28 cellular contexts compared by ENCODE assay signal in the genomic region with DNA sequence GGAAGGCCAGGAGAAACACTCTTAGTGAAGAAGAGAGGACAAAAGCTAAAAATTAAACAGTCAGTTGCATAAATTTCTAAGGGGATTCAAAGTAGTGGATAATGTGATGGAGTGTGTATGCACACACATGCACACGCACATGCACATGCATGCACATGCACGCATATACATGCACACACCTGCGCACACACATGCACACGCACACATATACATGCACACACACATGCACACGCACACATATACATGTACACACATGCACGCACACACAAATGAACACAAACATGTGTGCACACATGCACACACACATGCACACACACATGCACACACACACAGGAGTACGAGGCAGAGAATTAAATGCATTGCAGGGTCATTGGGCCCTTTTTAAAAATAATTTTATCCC.
"Had no signal": no experiment of that assay in that cellular context is flagged by ENCODE, and none has a peak within 500 bp of the region (broad histone marks: within the 10 kb centered on the region; RNA-seq: fewer than 3 reads in every experiment).

No MANE protein-coding gene starts in this region.

- ATAC-seq: activated CD4-positive, CD25-positive, alpha-beta regulatory T cell treated with anti-CD3 and anti-CD28 coated beads, Interleukin-2, amount 50 U/mL, for 24 hours; activated CD8-positive, alpha-beta T cell treated with anti-CD3 and anti-CD28 coated beads for 36 hours; activated T-cell treated with anti-CD3 and anti-CD28 coated beads, Interleukin-2, amount 50 U/mL, for 4 hours; activated T-helper 17 cell treated with anti-CD3 and anti-CD28 coated beads, Interleukin-2, amount 50 U/mL, for 72 hours; esophagus mucosa had no signal

- FAIRE-seq: astrocyte, bronchial epithelial cell, frontal cortex had no signal

- DNase-seq: activated B cell treated with CpG ODN at 0.5 μM for 24 hours; activated CD4-positive, alpha-beta T cell treated with anti-CD3 and anti-CD28 coated beads for 48 hours; activated CD4-positive, alpha-beta T cell treated with anti-CD3 and anti-CD28 coated beads, Interleukin-2, amount 50 U/mL, for 1 hour; activated CD4-positive, alpha-beta T cell treated with anti-CD3 and anti-CD28 coated beads, Interleukin-2, amount 50 U/mL, for 48 hours; activated CD8-positive, alpha-beta memory T cell treated with anti-CD3 and anti-CD28 coated beads for 24 hours; activated CD8-positive, alpha-beta T cell treated with anti-CD3 and anti-CD28 coated beads for 36 hours; activated effector memory CD4-positive, alpha-beta T cell treated with Interleukin-2 at 50 U/mL for 16 hours; activated gamma-delta T cell treated with Interleukin-2 at 50 U/mL for 16 hours; activated naive CD4-positive, alpha-beta T cell treated with anti-CD3 and anti-CD28 coated beads, Interleukin-2, amount 50 U/mL, for 16 hours; activated naive CD4-positive, alpha-beta T cell treated with Interleukin-2 at 50 U/mL for 16 hours; activated T-cell treated with anti-CD3 and anti-CD28 coated beads, Interleukin-2, amount 50 U/mL, for 4 hours; amniotic stem cell; anterior cingulate cortex; brain microvascular endothelial cell; dorsolateral prefrontal cortex; effector memory CD4-positive, alpha-beta T cell; endodermal cell; foreskin fibroblast; head of caudate nucleus; T1000; WERI-Rb-1 had no signal

- H3K36me3 ChIP-seq: brain microvascular endothelial cell, WERI-Rb-1 had no signal

- H3K27ac ChIP-seq: brain microvascular endothelial cell, coronary artery, dorsolateral prefrontal cortex, WERI-Rb-1 had no signal

- H3K27me3 ChIP-seq: brain microvascular endothelial cell, dorsolateral prefrontal cortex had no signal

- H3K4me3 ChIP-seq: coronary artery, dorsolateral prefrontal cortex had no signal
